Comparison of ENCODE assay signal across 8 cellular contexts in genomic region chr12:57242329-57242690, GRCh38. TPM values are rescaled to one million over a fixed set of nuclear protein-coding genes. Genes with fewer than 3 reads are reported as not detected.
DNase-seq lines count a peak whose midpoint lies in the region; ATAC-seq and TF ChIP-seq lines count a peak whose summit lies in the region.

No MANE protein-coding gene starts in this region.

- no peak for TF ChIP-seq CTCF in RWPE1 (conservative IDR thresholded peaks at IDR 0.05; ENCODE audit: low read depth)
- TF ChIP-seq CTCF in thyroid gland (IDR thresholded peaks at IDR 0.05) = no peak

- WGBS in thyroid gland, 2 donors = 0% methylated on average over 11 of the region's 18 CpGs; no CpG with 5 or more reads in 1 of the 2 donors

- H3K36me3 ChIP-seq in iPS-18a (ENCODE audit: control insufficient read depth, low read depth, low read length) (no peaks in the 10 kb centered on the region), thyroid gland (no peaks in the 10 kb centered on the region)

- intact Hi-C loops in thyroid gland (cut with DNase I) = no loop called here

- no peak overlapping the region for H3K9ac ChIP-seq in iPS-18a (ENCODE audit: low read length)

- no peaks in the 10 kb centered on the region for H3K9me3 Mint-ChIP-seq in activated T-cell treated with anti-CD3 and anti-CD28 coated beads, Interleukin-2, amount 50 U/mL, for 4 hours

- H3K27me3 Mint-ChIP-seq in activated T-cell treated with anti-CD3 and anti-CD28 coated beads, Interleukin-2, amount 50 U/mL, for 4 hours (ENCODE audit: low read depth) = peaks cover 44% of the 10 kb centered on the region

- peaks cover 52% of the 10 kb centered on the region for H3K4me1 Mint-ChIP-seq in activated T-cell treated with anti-CD3 and anti-CD28 coated beads, Interleukin-2, amount 50 U/mL, for 4 hours (ENCODE audit: low read depth)

- peak overlapping the region; percentile 30 for H3K27ac ChIP-seq in RWPE1
- no peak overlapping the region for H3K27ac ChIP-seq in iPS-18a (ENCODE audit: low read length)
- no peak overlapping the region for H3K27ac ChIP-seq in thyroid gland

- no peak for ATAC-seq in activated T-cell treated with anti-CD3 and anti-CD28 coated beads, Interleukin-2, amount 50 U/mL, for 4 hours
- ATAC-seq in HG03378 (IDR thresholded peaks at IDR 0.05; ENCODE audit: unreplicated experiment) = no peak
- no peak for ATAC-seq in HG03469 (IDR thresholded peaks at IDR 0.05; ENCODE audit: unreplicated experiment)

- DNase-seq in activated T-cell treated with anti-CD3 and anti-CD28 coated beads, Interleukin-2, amount 50 U/mL, for 4 hours = no peak
- DNase-seq in activated T-cell treated with anti-CD3 and anti-CD28 coated beads, Interleukin-2, amount 50 U/mL, for 1 hour = no peak
- DNase-seq in RWPE1 (ENCODE audit: low spot score) (no peak), thyroid gland (peak; percentile 34 to 36), SIG-M5 treated with dmso at 0.1 percent for 504 hours (lab: John Stamatoyannopoulos, UW; ENCODE audit: unreplicated experiment) (no peak)

- no peak for TF ChIP-seq POLR2A in thyroid gland (IDR thresholded peaks at IDR 0.05)

- H3K4me3 Mint-ChIP-seq in activated T-cell treated with anti-CD3 and anti-CD28 coated beads, Interleukin-2, amount 50 U/mL, for 4 hours = peak overlapping the region; percentile 50

- H3K4me1 ChIP-seq in iPS-18a (ENCODE audit: control insufficient read depth, low read depth, low read length) (peaks cover 26% of the 10 kb centered on the region), thyroid gland (peaks cover 31 to 60% of the 10 kb centered on the region in 2 donors)

- POLR2A ChIA-PET in RWPE1 (lab: Yijun Ruan, JAX; ENCODE audit: low non-redundant PET) = interaction anchor here (0.6 to 0.7 kb wide), 3 partner anchors 9 to 130 kb away, joined by 3 to 6 read pairs (median 5); no protein-coding TSS in a partner anchor

- H3K4me3 ChIP-seq in iPS-18a (ENCODE audit: low read length) = peak overlapping the region; percentile 62
- peak overlapping the region in 1 of 3 donors; percentile 27 for H3K4me3 ChIP-seq in thyroid gland (replicated peaks in 1 of 3)

- peaks cover 70% of the 10 kb centered on the region for H3K27me3 ChIP-seq in iPS-18a (ENCODE audit: control insufficient read depth, insufficient read depth, low read length)
- peaks cover 35% of the 10 kb centered on the region for H3K27me3 ChIP-seq in thyroid gland

- CTCF ChIA-PET in RWPE1 (lab: Yijun Ruan, JAX) = interaction anchor here (0.6 to 6.5 kb wide), 7 partner anchors 9 to 211 kb away, joined by 3 to 147 read pairs (median 6); partner anchors contain the start of genes NXPH4, SHMT2 and STAC3

- H3K9me3 ChIP-seq in iPS-18a (ENCODE audit: control insufficient read depth, low read depth, low read length) = peaks cover 3% of the 10 kb centered on the region
- no peaks in the 10 kb centered on the region for H3K9me3 ChIP-seq in thyroid gland

- H3K36me3 Mint-ChIP-seq in activated T-cell treated with anti-CD3 and anti-CD28 coated beads, Interleukin-2, amount 50 U/mL, for 4 hours (ENCODE audit: insufficient read depth) = peaks cover 5% of the 10 kb centered on the region

RNA-seq across cellular contexts. Expression of gene STAC3, which starts 8.7 kb away (rescaled TPM):
- 1 to 10 TPM; 1.4 to 2.2 (median 1.7) TPM for total RNA-seq in activated T-cell treated with anti-CD3 and anti-CD28 coated beads, Interleukin-2, amount 50 U/mL, for 4 hours
- 1 to 10 TPM in 2 of 4 donors, under 1 TPM in 1, not detected in 1; 0.88 to 7.3 (median 3.0) TPM for total RNA-seq in thyroid gland

RNA-seq across cellular contexts. Expression of gene SHMT2, which starts 12.8 kb away (rescaled TPM):
- total RNA-seq in activated T-cell treated with anti-CD3 and anti-CD28 coated beads, Interleukin-2, amount 50 U/mL, for 4 hours = 100 to 1,000 TPM; 373 to 414 (median 383) TPM
- total RNA-seq in thyroid gland = 10 to 100 TPM; 34.0 to 58.4 (median 49.8) TPM

RNA-seq across cellular contexts. Expression of gene NXPH4, which starts 25.7 kb away (rescaled TPM):
- under 1 TPM in 2 of 3 donors, not detected in 1; 0.20 to 0.24 TPM for total RNA-seq in activated T-cell treated with anti-CD3 and anti-CD28 coated beads, Interleukin-2, amount 50 U/mL, for 4 hours
- under 1 TPM in 1 of 4 donors, not detected in 3; 0.27 TPM for total RNA-seq in thyroid gland

Comparison
In these comparisons a context has a peak if more than half of its experiments do, and no peak if none do; other contexts are left out.
1. DNase-seq: peak in thyroid gland (2 of 2); none in activated T-cell treated with anti-CD3 and anti-CD28 coated beads, Interleukin-2, amount 50 U/mL, for 4 hours (single experiment), activated T-cell treated with anti-CD3 and anti-CD28 coated beads, Interleukin-2, amount 50 U/mL, for 1 hour (single experiment), RWPE1 (single experiment) and SIG-M5 treated with dmso at 0.1 percent for 504 hours (single experiment).
2. RNA of gene SHMT2, which starts 12.8 kb away (total RNA-seq): 373 to 414 TPM in activated T-cell treated with anti-CD3 and anti-CD28 coated beads, Interleukin-2, amount 50 U/mL, for 4 hours; 34.0 to 58.4 TPM in thyroid gland; every median in the first group is over 4 times any median in the second.